ENCODE assay signal across 8 cellular contexts in the genomic region with DNA sequence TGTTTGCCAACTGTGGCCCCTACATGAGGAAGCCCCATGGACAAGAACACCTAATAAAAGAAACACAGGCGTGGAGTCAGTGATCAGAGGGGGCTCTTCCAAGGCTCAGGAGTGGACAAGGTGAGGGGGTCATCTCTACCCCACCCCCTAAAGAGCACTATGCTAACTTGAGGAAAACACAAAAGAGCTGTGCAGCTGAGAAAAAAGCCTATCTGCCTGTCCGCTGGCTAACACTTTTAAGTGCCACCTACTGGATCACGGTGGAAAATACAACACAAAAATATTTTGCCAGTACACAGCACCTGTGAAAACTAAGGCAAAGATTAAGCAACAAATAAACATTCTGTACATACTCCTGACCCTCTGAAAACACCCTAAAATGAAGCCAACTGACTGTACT. TPM values are rescaled to one million over a fixed set of nuclear protein-coding genes. Genes with fewer than 3 reads are reported as not detected.
DNase-seq lines count a peak whose midpoint lies in the region; ATAC-seq, FAIRE-seq and TF ChIP-seq lines count a peak whose summit lies in the region.

No MANE protein-coding gene starts in this region.

- no TSS peak for BruUV-seq in Panc1 (replicated peaks; lab: Mats Ljungman, UMichigan)

- no peak overlapping the region for H3K27ac Mint-ChIP-seq in T-helper 2 cell treated with Interferon-gamma antibody and Interleukin-4, amounts not matched to agents 5 μg/mL and 100 μg/mL, for 36 hours

- H3K9me3 ChIP-seq in Panc1 (ENCODE audit: control insufficient read depth, insufficient read depth, low read depth, low read length) (no peaks in the 10 kb centered on the region), MG63 (no peaks in the 10 kb centered on the region)

- in situ Hi-C loops in Panc1 (cut with HindIII; ENCODE audit: low pct_unique_long_range_greater_than_20kb, low sequenced_read_pairs), result no loop called here

- H3K4me1 ChIP-seq in Panc1 (ENCODE audit: control insufficient read depth, insufficient read depth, low read length), result no peaks in the 10 kb centered on the region

- CTCF ChIA-PET in Panc1 (lab: Charles Lee), result interaction anchor here (0.8 to 1.7 kb wide), 3 partner anchors 141 to 207 kb away, joined by 3 to 6 read pairs (median 3); no protein-coding TSS in a partner anchor

- H3K4me3 ChIP-seq in AG10803 (ENCODE audit: low read length), result no peak overlapping the region
- no peak overlapping the region for H3K4me3 ChIP-seq in Panc1 (ENCODE audit: low read depth in 2 of 2, low read length in 2 of 2)
- no peak overlapping the region for H3K4me3 ChIP-seq in MG63

- H3K36me3 ChIP-seq in Panc1 (ENCODE audit: control insufficient read depth, insufficient read depth, low read length), result no peaks in the 10 kb centered on the region
- H3K36me3 ChIP-seq in MG63, result no peaks in the 10 kb centered on the region

- intact Hi-C loops in Panc1 (cut with micrococcal nuclease; ENCODE audit: unreplicated experiment), result no loop called here

- H3K4me1 Mint-ChIP-seq in T-helper 2 cell treated with Interferon-gamma antibody and Interleukin-4, amounts not matched to agents 5 μg/mL and 100 μg/mL, for 36 hours (ENCODE audit: low read depth), result no peaks in the 10 kb centered on the region

- peak; percentile 52; the same call in 1 of the 2 replicates for ATAC-seq in Panc1

- TF ChIP-seq CTCF in AG10803 (conservative IDR thresholded peaks at IDR 0.05; ENCODE audit: low read length) (peak; percentile 30), Panc1 (IDR thresholded peaks at IDR 0.05) (peak; percentile 71)

- no peaks in the 10 kb centered on the region for H3K27me3 Mint-ChIP-seq in T-helper 2 cell treated with Interferon-gamma antibody and Interleukin-4, amounts not matched to agents 5 μg/mL and 100 μg/mL, for 36 hours (ENCODE audit: low read depth)

- POLR2A ChIA-PET in Panc1 (lab: Charles Lee), result no interaction called here

- H3K9me3 Mint-ChIP-seq in T-helper 2 cell treated with Interferon-gamma antibody and Interleukin-4, amounts not matched to agents 5 μg/mL and 100 μg/mL, for 36 hours, result no peaks in the 10 kb centered on the region

- peak; percentile 33 for FAIRE-seq in GM18507 (lab: Jason Lieb, UNC)

- H3K27me3 ChIP-seq in Panc1 (ENCODE audit: control insufficient read depth, insufficient read depth, low read length), result no peaks in the 10 kb centered on the region; the same call in 1 of the 2 replicates
- H3K27me3 ChIP-seq in MG63, result no peaks in the 10 kb centered on the region

- H3K4me3 Mint-ChIP-seq in T-helper 2 cell treated with Interferon-gamma antibody and Interleukin-4, amounts not matched to agents 5 μg/mL and 100 μg/mL, for 36 hours, result no peak overlapping the region

- H3K36me3 Mint-ChIP-seq in T-helper 2 cell treated with Interferon-gamma antibody and Interleukin-4, amounts not matched to agents 5 μg/mL and 100 μg/mL, for 36 hours (ENCODE audit: low read depth), result no peaks in the 10 kb centered on the region

- H3K27ac ChIP-seq in Panc1 (ENCODE audit: low read length), result no peak overlapping the region

- DNase-seq in AG10803 (ENCODE audit: low read depth) (no peak), GM18507 (ENCODE audit: extremely low spot score, insufficient read length, low read depth) (no peak), Panc1 (ENCODE audit: low read depth, low spot score) (no peak), iris pigment epithelial cell (ENCODE audit: low read depth) (peak; percentile 6), GOT3 (lab: John Stamatoyannopoulos, UW) (no peak), MG63 (no peak)
- no peak for DNase-seq in stimulated activated CD4-positive, alpha-beta T cell treated with anti-CD3 and anti-CD28 coated beads, Interleukin-4, amount 100 ng/mL, for 1 hour
- no peak for DNase-seq in T-helper 2 cell treated with Interferon-gamma antibody and Interleukin-4, amounts not matched to agents 5 μg/mL and 100 μg/mL, for 36 hours (ENCODE audit: low spot score)

RNA-seq across cellular contexts. Expression of a gene that starts 53.1 kb away (rescaled TPM):
- total RNA-seq in Panc1 (2021; ENCODE audit: unreplicated experiment), result 0.39 TPM
- polyA plus RNA-seq in Panc1 (2012; ENCODE audit: insufficient read length), result 0.06 TPM
- 0.03 TPM in 1 of 2 replicates, not detected in the other for total RNA-seq in MG63 (2014; rRNA removed; shearing (Covaris generic); ENCODE audit: low replicate concordance)
